In the genomic region with DNA sequence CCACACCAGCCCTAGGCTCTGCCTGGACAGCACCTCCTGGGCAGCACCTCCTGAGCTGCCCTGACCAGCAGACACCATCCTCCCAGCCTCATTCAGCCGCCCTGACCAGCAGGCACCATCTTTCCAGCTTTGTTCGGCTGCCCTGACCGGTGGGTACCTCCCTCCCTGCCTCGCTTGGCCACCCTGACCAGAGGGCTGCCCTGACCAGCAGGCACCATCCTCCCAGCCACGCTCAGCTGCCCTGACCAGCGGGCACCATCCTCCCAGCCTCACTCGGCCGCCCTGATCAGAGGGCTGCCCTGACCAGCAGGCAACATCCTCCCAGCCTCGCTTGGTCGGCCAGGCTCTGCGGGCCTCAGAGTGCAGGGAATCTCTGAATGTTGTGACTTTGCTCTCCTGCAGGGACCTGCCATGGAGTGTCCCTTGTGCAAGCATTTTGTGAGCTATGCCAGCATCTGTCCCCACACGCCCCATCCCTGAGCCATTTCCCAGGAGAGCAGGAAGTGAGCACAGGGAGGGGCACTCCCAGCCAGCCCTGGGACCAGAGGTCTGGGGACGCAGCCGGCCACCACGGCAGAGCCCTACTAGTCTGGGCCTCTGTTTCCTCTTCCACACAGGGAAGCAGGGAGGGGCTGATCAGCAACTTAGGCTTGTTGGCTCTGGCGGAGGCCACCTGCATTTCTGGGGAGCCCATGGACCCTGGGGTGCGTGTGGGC, we compare ENCODE assay signal across 14 cellular contexts.
"Had no signal": no experiment of that assay in that cellular context is flagged by ENCODE, and none has a peak within 500 bp of the region (broad histone marks: within the 10 kb centered on the region; RNA-seq: fewer than 3 reads in every experiment).

No MANE protein-coding gene starts in this region.

- H3K4me1 Mint-ChIP-seq: activated T-helper 17 cell treated with anti-CD3 and anti-CD28 coated beads, Interleukin-2, amount 50 U/mL, for 72 hours; brain; stimulated activated memory B cell treated with anti-CD40 and anti-IgM and Interleukin-4, amounts not matched to agents 10 μg/mL and 1 μg/mL and 100 μg/mL, for 72 hours had no signal

- H3K4me3 Mint-ChIP-seq: activated T-helper 17 cell treated with anti-CD3 and anti-CD28 coated beads, Interleukin-2, amount 50 U/mL, for 72 hours; brain; dendritic cell treated with granulocyte-macrophage colony-stimulating factor and Interleukin-4, amounts not matched to agents 40 ng/mL and 50 ng/mL, for 4 days; endodermal cell; stimulated activated memory B cell treated with anti-CD40 and anti-IgM and Interleukin-4, amounts not matched to agents 10 μg/mL and 1 μg/mL and 100 μg/mL, for 72 hours; type B pancreatic cell had no signal

- ATAC-seq: activated T-helper 17 cell treated with anti-CD3 and anti-CD28 coated beads, Interleukin-2, amount 50 U/mL, for 72 hours; stimulated activated memory B cell treated with anti-CD40 and anti-IgM and Interleukin-4, amounts not matched to agents 10 μg/mL and 1 μg/mL and 100 μg/mL, for 72 hours had no signal

- FAIRE-seq: TTC549 had no signal

- H3K36me3 Mint-ChIP-seq: brain; stimulated activated memory B cell treated with anti-CD40 and anti-IgM and Interleukin-4, amounts not matched to agents 10 μg/mL and 1 μg/mL and 100 μg/mL, for 72 hours; type B pancreatic cell had no signal

- DNase-seq: activated CD4-positive, alpha-beta T cell treated with anti-CD3 and anti-CD28 coated beads, Interleukin-2, amount 50 U/mL, for 1 hour; activated CD4-positive, CD25-positive, alpha-beta regulatory T cell; activated naive CD4-positive, alpha-beta T cell treated with anti-CD3 and anti-CD28 coated beads, Interleukin-2, amount 50 U/mL, for 16 hours; activated T-cell treated with anti-CD3 and anti-CD28 coated beads for 4 hours; amniotic stem cell; endodermal cell; substantia nigra; T-helper 2 cell had no signal

- H3K27ac Mint-ChIP-seq: activated T-helper 17 cell treated with anti-CD3 and anti-CD28 coated beads, Interleukin-2, amount 50 U/mL, for 72 hours; brain; dendritic cell treated with granulocyte-macrophage colony-stimulating factor and Interleukin-4, amounts not matched to agents 40 ng/mL and 50 ng/mL, for 4 days; endodermal cell; stimulated activated memory B cell treated with anti-CD40 and anti-IgM and Interleukin-4, amounts not matched to agents 10 μg/mL and 1 μg/mL and 100 μg/mL, for 72 hours; type B pancreatic cell had no signal

- H3K27me3 Mint-ChIP-seq: brain; dendritic cell treated with granulocyte-macrophage colony-stimulating factor and Interleukin-4, amounts not matched to agents 40 ng/mL and 50 ng/mL, for 4 days; stimulated activated memory B cell treated with anti-CD40 and anti-IgM and Interleukin-4, amounts not matched to agents 10 μg/mL and 1 μg/mL and 100 μg/mL, for 72 hours; type B pancreatic cell had no signal

- H3K9me3 Mint-ChIP-seq: activated T-helper 17 cell treated with anti-CD3 and anti-CD28 coated beads, Interleukin-2, amount 50 U/mL, for 72 hours; brain; dendritic cell treated with granulocyte-macrophage colony-stimulating factor and Interleukin-4, amounts not matched to agents 40 ng/mL and 50 ng/mL, for 4 days; endodermal cell; stimulated activated memory B cell treated with anti-CD40 and anti-IgM and Interleukin-4, amounts not matched to agents 10 μg/mL and 1 μg/mL and 100 μg/mL, for 72 hours; type B pancreatic cell had no signal
